ENCODE assay signal across 11 cellular contexts in genomic region chr4:54005475-54005874, GRCh38. TPM values are rescaled to one million over a fixed set of nuclear protein-coding genes. Genes with fewer than 3 reads are reported as not detected.
DNase-seq lines count a peak whose midpoint lies in the region; ATAC-seq and TF ChIP-seq lines count a peak whose summit lies in the region.
"Had no signal": no experiment of that assay in that cellular context is flagged by ENCODE, and none has a peak within 500 bp of the region (broad histone marks: within the 10 kb centered on the region; RNA-seq: fewer than 3 reads in every experiment).

No MANE protein-coding gene starts in this region.

- H3K27me3 ChIP-seq in left ventricle myocardium inferior (ENCODE audit: low read depth) (no peaks in the 10 kb centered on the region), GM23338 (ENCODE audit: insufficient read depth) (no peaks in the 10 kb centered on the region)

- peaks cover 22% of the 10 kb centered on the region for H3K4me1 Mint-ChIP-seq in GM23338

- H3K27ac ChIP-seq in left ventricle myocardium inferior (replicated peaks) = peak overlapping the region; percentile 31
- no peak overlapping the region for H3K27ac ChIP-seq in GM23338 (ENCODE audit: low read depth)
- H3K27ac ChIP-seq: HL-60 had no signal

- H3K9me3 ChIP-seq in left ventricle myocardium inferior (replicated peaks) = no peaks in the 10 kb centered on the region

- H3K4me2 ChIP-seq in GM23338 = no peak overlapping the region

- no peaks in the 10 kb centered on the region for H3K27me3 Mint-ChIP-seq in GM23338 (ENCODE audit: insufficient read depth, low read depth, poor library complexity)

- intact Hi-C loops in left ventricle myocardium inferior (cut with micrococcal nuclease) = no loop called here
- intact Hi-C loops in Right ventricle myocardium inferior (cut with DNase I) = no loop called here

- TF ChIP-seq CTCF in left ventricle myocardium inferior (IDR thresholded peaks at IDR 0.05; ENCODE audit: borderline replicate concordance) (no peak), GM23338 (conservative IDR thresholded peaks at IDR 0.05; ENCODE audit: low read depth in 2 of 2) (no peak)

- H3F3A ChIP-seq in GM23338 (replicated peaks; ENCODE audit: low read depth) = no peaks in the 10 kb centered on the region

- H3K4me3 ChIP-seq in left ventricle myocardium inferior (peak overlapping the region; percentile 15), GM23338 (no peak overlapping the region)

- H3K36me3 Mint-ChIP-seq in GM23338 (ENCODE audit: low read depth) = no peaks in the 10 kb centered on the region; the same call in 1 of the 3 replicates

- H3K36me3 ChIP-seq in left ventricle myocardium inferior (no peaks in the 10 kb centered on the region), GM23338 (ENCODE audit: insufficient read depth) (no peaks in the 10 kb centered on the region)

- no peak overlapping the region for H2AFZ ChIP-seq in GM23338

- no peaks in the 10 kb centered on the region for H4K20me1 ChIP-seq in GM23338 (replicated peaks; ENCODE audit: insufficient read depth)

- H3K4me3 Mint-ChIP-seq in GM23338 = no peak overlapping the region

- ATAC-seq in Right ventricle myocardium inferior = no peak
- peak; percentile 28; the same call in 1 of the 3 replicates for ATAC-seq in SK-N-SH treated with all-trans-retinoic acid at 6 μM for 48 hours
- no peak for ATAC-seq in GM23338
- no peak for ATAC-seq in HG03571 (IDR thresholded peaks at IDR 0.05; ENCODE audit: unreplicated experiment)

- H3K27ac Mint-ChIP-seq in GM23338 = no peak overlapping the region

- peaks cover 6% of the 10 kb centered on the region for H3K4me1 ChIP-seq in left ventricle myocardium inferior
- H3K4me1 ChIP-seq in GM23338 (ENCODE audit: insufficient read depth) = peaks cover 26% of the 10 kb centered on the region

- no peaks in the 10 kb centered on the region for H3K9me3 Mint-ChIP-seq in GM23338

- no peaks in the 10 kb centered on the region for H3K79me2 ChIP-seq in GM23338 (replicated peaks; ENCODE audit: insufficient read depth)

- no peak for DNase-seq in left ventricle myocardium inferior
- DNase-seq in Right ventricle myocardium inferior (ENCODE audit: missing footprints) = no peak
- DNase-seq in fibroblast of the conjunctiva (ENCODE audit: low read depth) = peak; percentile 14
- peak; percentile 36 for DNase-seq in stromal cell of bone marrow (ENCODE audit: low read depth)
- DNase-seq in GM23338 (ENCODE audit: low spot score) = no peak
- no peak for DNase-seq in cerebellum (ENCODE audit: low spot score)
- DNase-seq: NCI-H1417 treated with DMSO at 0.1 percent for 48 hours; stimulated activated CD4-positive, alpha-beta T cell treated with anti-CD3 and anti-CD28 coated beads, Interleukin-4, amount 100 ng/mL, for 24 hours had no signal

- no peaks in the 10 kb centered on the region for H3K9me2 ChIP-seq in GM23338 (ENCODE audit: insufficient read depth)

TF ChIP-seq in SK-N-SH treated with all-trans-retinoic acid at 6 μM for 48 hours, 23 proteins besides CTCF, POLR2A, EP300 and RAD21 (continues in another document):
- TF ChIP-seq TCF4 (CRISPR knock-in tag; IDR thresholded peaks at IDR 0.05; ENCODE audit: borderline replicate concordance) = no peak
- TF ChIP-seq CREB5 (CRISPR knock-in tag; IDR thresholded peaks at IDR 0.05; ENCODE audit: low read depth) = no peak
- no peak for TF ChIP-seq TSHZ2 (CRISPR knock-in tag; IDR thresholded peaks at IDR 0.05)

TF ChIP-seq in GM23338, 12 proteins besides CTCF, POLR2A, EP300 and RAD21 (continues in another document):
- TF ChIP-seq ZNF462 (CRISPR knock-in tag; IDR thresholded peaks at IDR 0.05) = no peak
- TF ChIP-seq EZH2 (IDR thresholded peaks at IDR 0.05; ENCODE audit: low read depth, unreplicated experiment) = no peak
- no peak for TF ChIP-seq STAT1 (IDR thresholded peaks at IDR 0.05; ENCODE audit: unreplicated experiment)
- TF ChIP-seq POLR2AphosphoS5 (IDR thresholded peaks at IDR 0.05; ENCODE audit: low read depth) = no peak
- TF ChIP-seq NANOG (IDR thresholded peaks at IDR 0.05; ENCODE audit: borderline replicate concordance) = no peak
- no peak for TF ChIP-seq JUNB (IDR thresholded peaks at IDR 0.05; ENCODE audit: unreplicated experiment)
- no peak for TF ChIP-seq REST (IDR thresholded peaks at IDR 0.05; ENCODE audit: unreplicated experiment)

RNA-seq across cellular contexts. Expression of gene CHIC2, which starts 58.9 kb away (rescaled TPM):
- total RNA-seq in left ventricle myocardium inferior (9.1 TPM), Right ventricle myocardium inferior (10.1 TPM), cerebellum (33.1 TPM)
- 18.3 and 21.1 TPM in 2 replicates for total RNA-seq in GM23338 (2014; rRNA removed; shearing (Covaris generic))
- 17.2 and 24.3 TPM in 2 replicates for polyA plus RNA-seq in GM23338 (2016; fragmentation: Nextera tagmentation; extraction: Ambion mirVana)

Comparison
In these comparisons a context has a peak if more than half of its experiments do, and no peak if none do; other contexts are left out.
1. DNase-seq: peak in fibroblast of the conjunctiva (single experiment) and stromal cell of bone marrow (single experiment); none in left ventricle myocardium inferior (single experiment), Right ventricle myocardium inferior (single experiment), GM23338 (single experiment) and cerebellum (single experiment).